ENCODE assay signal across 17 cellular contexts in genomic region chr15:78968114-78968513, GRCh38.
"Had no signal": no experiment of that assay in that cellular context is flagged by ENCODE, and none has a peak within 500 bp of the region (broad histone marks: within the 10 kb centered on the region; RNA-seq: fewer than 3 reads in every experiment).

No MANE protein-coding gene starts in this region.

- H3K9me3 ChIP-seq: psoas muscle, sigmoid colon, stomach, thyroid gland had no signal

- H3K4me3 ChIP-seq: psoas muscle, sigmoid colon, stomach, thyroid gland had no signal

- H3K4me1 ChIP-seq: psoas muscle had no signal

- H3K27ac ChIP-seq: psoas muscle, sigmoid colon, thyroid gland had no signal

- H3K36me3 ChIP-seq: sigmoid colon, stomach, thyroid gland had no signal

- H3K27me3 ChIP-seq: sigmoid colon, stomach, thyroid gland had no signal

- ATAC-seq: effector memory CD8-positive, alpha-beta T cell; left lobe of liver; naive thymus-derived CD8-positive, alpha-beta T cell; psoas muscle; right cardiac atrium; stimulated activated effector memory CD8-positive, alpha-beta T cell treated with anti-CD3 and anti-CD28 coated beads, Interleukin-12 subunit alpha, Interleukin-12 subunit beta, amount 100 ng/mL, for 72 hours had no signal

- DNase-seq: cortex of kidney; effector memory CD8-positive, alpha-beta T cell; mesenchymal stem cell; midbrain; naive thymus-derived CD8-positive, alpha-beta T cell; nephron progenitor cell; nucleus accumbens; psoas muscle; right cardiac atrium; sigmoid colon; stimulated activated CD4-positive, alpha-beta T cell treated with anti-CD3 and anti-CD28 coated beads, Interleukin-2, amount 100 ng/mL, for 24 hours; stimulated activated CD4-positive, alpha-beta T cell treated with anti-CD3 and anti-CD28 coated beads, Interleukin-4, amount 100 ng/mL, for 24 hours; stimulated activated naive CD4-positive, alpha-beta T cell treated with Interleukin-2 at 50 U/mL for 16 hours had no signal
